In genomic region chrX:9183481-9183880, GRCh38 we compare ENCODE assay signal across 30 cellular contexts.
"Had no signal": no experiment of that assay in that cellular context is flagged by ENCODE, and none has a peak within 500 bp of the region (broad histone marks: within the 10 kb centered on the region; RNA-seq: fewer than 3 reads in every experiment).

No MANE protein-coding gene starts in this region.

- H3K9me3 Mint-ChIP-seq: activated CD4-positive, alpha-beta memory T cell treated with anti-CD3 and anti-CD28 coated beads, Interleukin-2, amount 10 ng/mL, durations not matched to agents 7 days and 5 days; activated CD4-positive, alpha-beta T cell treated with anti-CD3 and anti-CD28 coated beads, Interleukin-2, amount 10 ng/mL, durations not matched to agents 7 days and 5 days; activated naive CD4-positive, alpha-beta T cell treated with anti-CD3 and anti-CD28 coated beads for 36 hours; activated T-helper 17 cell treated with anti-CD3 and anti-CD28 coated beads, Interleukin-2, amount 50 U/mL, for 72 hours had no signal

- H3K4me1 ChIP-seq: Peyer's patch had no signal

- DNase-seq: activated CD4-positive, alpha-beta memory T cell treated with anti-CD3 and anti-CD28 coated beads, Interleukin-2, amount 10 ng/mL, durations not matched to agents 7 days and 5 days; activated CD4-positive, alpha-beta T cell treated with anti-CD3 and anti-CD28 coated beads, Interleukin-2, amount 10 ng/mL, durations not matched to agents 7 days and 5 days; activated CD4-positive, CD25-positive, alpha-beta regulatory T cell; activated gamma-delta T cell; activated naive CD4-positive, alpha-beta T cell treated with anti-CD3 and anti-CD28 coated beads for 36 hours; activated T-cell treated with anti-CD3 and anti-CD28 coated beads for 4 hours; activated T-cell treated with anti-CD3 and anti-CD28 coated beads, Interleukin-2, amount 50 U/mL, for 48 hours; amygdala; brain microvascular endothelial cell; KG1; MG63; MV-4-11; NCI-H1105; NCI-H1436; NCI-H187; NCI-H2081; NCI-H446; NCI-H524; NCI-H774; NK-92 treated with Interleukin-12 subunit alpha and Interleukin-12 subunit beta, amount 100 ng/mL, for 24 hours; OCI-M1; Peyer's patch; SIG-M5; T-helper 17 cell; T-helper 9 cell had no signal

- H3K9me3 ChIP-seq: MG63, Peyer's patch had no signal

- ATAC-seq: activated T-helper 17 cell treated with anti-CD3 and anti-CD28 coated beads, Interleukin-2, amount 50 U/mL, for 72 hours; T-helper 17 cell had no signal

- FAIRE-seq: TTC549 had no signal

- H3K27me3 Mint-ChIP-seq: activated CD4-positive, alpha-beta memory T cell treated with anti-CD3 and anti-CD28 coated beads, Interleukin-2, amount 10 ng/mL, durations not matched to agents 7 days and 5 days; activated CD4-positive, alpha-beta T cell treated with anti-CD3 and anti-CD28 coated beads, Interleukin-2, amount 10 ng/mL, durations not matched to agents 7 days and 5 days; activated naive CD8-positive, alpha-beta T cell; activated T-helper 17 cell treated with anti-CD3 and anti-CD28 coated beads, Interleukin-2, amount 50 U/mL, for 72 hours had no signal

- H3K4me3 Mint-ChIP-seq: activated CD4-positive, alpha-beta memory T cell treated with anti-CD3 and anti-CD28 coated beads, Interleukin-2, amount 10 ng/mL, durations not matched to agents 7 days and 5 days; activated CD4-positive, alpha-beta T cell treated with anti-CD3 and anti-CD28 coated beads, Interleukin-2, amount 10 ng/mL, durations not matched to agents 7 days and 5 days; activated naive CD4-positive, alpha-beta T cell treated with anti-CD3 and anti-CD28 coated beads for 36 hours; activated naive CD8-positive, alpha-beta T cell; activated T-helper 17 cell treated with anti-CD3 and anti-CD28 coated beads, Interleukin-2, amount 50 U/mL, for 72 hours; T-helper 17 cell had no signal

- H3K4me1 Mint-ChIP-seq: activated CD4-positive, alpha-beta memory T cell treated with anti-CD3 and anti-CD28 coated beads, Interleukin-2, amount 10 ng/mL, durations not matched to agents 7 days and 5 days; activated CD4-positive, alpha-beta T cell treated with anti-CD3 and anti-CD28 coated beads, Interleukin-2, amount 10 ng/mL, durations not matched to agents 7 days and 5 days; activated T-helper 17 cell treated with anti-CD3 and anti-CD28 coated beads, Interleukin-2, amount 50 U/mL, for 72 hours; T-helper 17 cell had no signal

- H3K27me3 ChIP-seq: brain microvascular endothelial cell, cardiac muscle cell, MG63, Peyer's patch had no signal

- H3K36me3 ChIP-seq: brain microvascular endothelial cell, cardiac muscle cell, MG63, Peyer's patch had no signal

- H3K27ac ChIP-seq: brain microvascular endothelial cell, cardiac muscle cell, Peyer's patch, VCaP had no signal

- H3K27ac Mint-ChIP-seq: activated CD4-positive, alpha-beta memory T cell treated with anti-CD3 and anti-CD28 coated beads, Interleukin-2, amount 10 ng/mL, durations not matched to agents 7 days and 5 days; activated CD4-positive, alpha-beta T cell treated with anti-CD3 and anti-CD28 coated beads, Interleukin-2, amount 10 ng/mL, durations not matched to agents 7 days and 5 days; activated naive CD4-positive, alpha-beta T cell treated with anti-CD3 and anti-CD28 coated beads for 36 hours; activated naive CD8-positive, alpha-beta T cell; activated T-helper 17 cell treated with anti-CD3 and anti-CD28 coated beads, Interleukin-2, amount 50 U/mL, for 72 hours; T-helper 17 cell had no signal

- H3K4me3 ChIP-seq: cardiac muscle cell, MG63, Peyer's patch had no signal
